Comparison of ENCODE assay signal across 29 cellular contexts in genomic region chr17:68700391-68700790, GRCh38.
"Had no signal": no experiment of that assay in that cellular context is flagged by ENCODE, and none has a peak within 500 bp of the region (broad histone marks: within the 10 kb centered on the region; RNA-seq: fewer than 3 reads in every experiment).

No MANE protein-coding gene starts in this region.

- H3K36me3 ChIP-seq: adrenal gland, brain microvascular endothelial cell, SJSA1 had no signal

- H3K4me1 Mint-ChIP-seq: activated CD4-positive, alpha-beta T cell treated with anti-CD3 and anti-CD28 coated beads for 36 hours; activated CD4-positive, alpha-beta T cell treated with anti-CD3 and anti-CD28 coated beads, Interleukin-2, amount 10 ng/mL, durations not matched to agents 7 days and 5 days; activated naive CD4-positive, alpha-beta T cell treated with anti-CD3 and anti-CD28 coated beads, Interleukin-2, amount 50 U/mL, for 24 hours; activated naive CD8-positive, alpha-beta T cell treated with anti-CD3 and anti-CD28 coated beads, Interleukin-2, amount 10 ng/mL, durations not matched to agents 7 days and 5 days had no signal

- H3K9me3 Mint-ChIP-seq: activated CD4-positive, alpha-beta T cell treated with anti-CD3 and anti-CD28 coated beads, Interleukin-2, amount 10 ng/mL, durations not matched to agents 7 days and 5 days; activated naive CD4-positive, alpha-beta T cell treated with anti-CD3 and anti-CD28 coated beads, Interleukin-2, amount 50 U/mL, for 24 hours; activated naive CD8-positive, alpha-beta T cell treated with anti-CD3 and anti-CD28 coated beads, Interleukin-2, amount 10 ng/mL, durations not matched to agents 7 days and 5 days; activated T-cell treated with anti-CD3 and anti-CD28 coated beads, Interleukin-2, amount 50 U/mL, for 24 hours; activated T-helper 2 cell treated with anti-CD3 and anti-CD28 coated beads, Interferon-gamma antibody, Interleukin-2, Interleukin-4, amounts not matched to agents 10 μg/mL and 5 μg/mL and 100 μg/mL, durations not matched to agents 14 hours and 24 hours and 36 hours; T-helper 1 cell treated with Interleukin-12 subunit alpha and Interleukin-12 subunit beta and Interleukin-4 antibody, amounts not matched to agents 30 μg/mL and 1 μg/mL, for 36 hours; T-helper 2 cell treated with Interferon-gamma antibody and Interleukin-4, amounts not matched to agents 5 μg/mL and 100 μg/mL, for 36 hours had no signal

- DNase-seq: activated CD4-positive, alpha-beta T cell treated with anti-CD3 and anti-CD28 coated beads for 36 hours; activated CD4-positive, alpha-beta T cell treated with anti-CD3 and anti-CD28 coated beads, Interleukin-2, amount 10 ng/mL, durations not matched to agents 7 days and 5 days; activated CD4-positive, alpha-beta T cell treated with anti-CD3 and anti-CD28 coated beads, Interleukin-2, amount 50 U/mL, for 48 hours; activated CD8-positive, alpha-beta T cell treated with anti-CD3 and anti-CD28 coated beads, Interleukin-2, amount 10 ng/mL, durations not matched to agents 7 days and 5 days; activated gamma-delta T cell; activated naive CD4-positive, alpha-beta T cell treated with Interleukin-2 at 50 U/mL for 16 hours; activated naive CD8-positive, alpha-beta T cell treated with anti-CD3 and anti-CD28 coated beads, Interleukin-2, amount 10 ng/mL, durations not matched to agents 7 days and 5 days; activated T-cell treated with anti-CD3 and anti-CD28 coated beads, Interleukin-2, amount 50 U/mL, for 24 hours; adrenal gland; aorta; brain microvascular endothelial cell; MM.1S; MV-4-11; NCI-H1092; NCI-H1436 treated with DMSO at 0.1 percent for 48 hours; NCI-H1694 treated with DMSO at 0.1 percent for 48 hours; NCI-H2029; NCI-H345; NCI-H524 treated with DMSO at 0.1 percent for 48 hours; PC-9; SHP77 treated with DMSO at 0.1 percent for 48 hours; SK-N-SH had no signal

- ATAC-seq: activated CD4-positive, alpha-beta T cell treated with anti-CD3 and anti-CD28 coated beads for 36 hours; activated CD4-positive, CD25-positive, alpha-beta regulatory T cell treated with anti-CD3 and anti-CD28 coated beads, Interleukin-2, amount 50 U/mL, for 24 hours; activated CD8-positive, alpha-beta T cell treated with anti-CD3 and anti-CD28 coated beads, Interleukin-2, amount 10 ng/mL, durations not matched to agents 7 days and 5 days had no signal

- H3K36me3 Mint-ChIP-seq: activated naive CD4-positive, alpha-beta T cell treated with anti-CD3 and anti-CD28 coated beads, Interleukin-2, amount 50 U/mL, for 24 hours; activated naive CD8-positive, alpha-beta T cell treated with anti-CD3 and anti-CD28 coated beads, Interleukin-2, amount 10 ng/mL, durations not matched to agents 7 days and 5 days had no signal

- H3K27me3 ChIP-seq: adrenal gland, brain microvascular endothelial cell, SJSA1 had no signal

- H2AFZ ChIP-seq: PC-9 had no signal

- H3K4me2 ChIP-seq: KMS-11, PC-9, SK-N-SH had no signal

- H3K4me3 Mint-ChIP-seq: activated CD4-positive, alpha-beta T cell treated with anti-CD3 and anti-CD28 coated beads for 36 hours; activated CD4-positive, alpha-beta T cell treated with anti-CD3 and anti-CD28 coated beads, Interleukin-2, amount 10 ng/mL, durations not matched to agents 7 days and 5 days; activated CD8-positive, alpha-beta T cell treated with anti-CD3 and anti-CD28 coated beads, Interleukin-2, amount 10 ng/mL, durations not matched to agents 7 days and 5 days; activated naive CD4-positive, alpha-beta T cell treated with anti-CD3 and anti-CD28 coated beads, Interleukin-2, amount 50 U/mL, for 24 hours; activated naive CD8-positive, alpha-beta T cell treated with anti-CD3 and anti-CD28 coated beads, Interleukin-2, amount 10 ng/mL, durations not matched to agents 7 days and 5 days; activated T-cell treated with anti-CD3 and anti-CD28 coated beads, Interleukin-2, amount 50 U/mL, for 24 hours; T-helper 1 cell treated with Interleukin-12 subunit alpha and Interleukin-12 subunit beta and Interleukin-4 antibody, amounts not matched to agents 30 μg/mL and 1 μg/mL, for 36 hours; T-helper 2 cell treated with Interferon-gamma antibody and Interleukin-4, amounts not matched to agents 5 μg/mL and 100 μg/mL, for 36 hours had no signal

- H3K27ac ChIP-seq: adrenal gland, brain microvascular endothelial cell, KMS-11, PC-9, SJSA1 had no signal

- H3K9me3 ChIP-seq: adrenal gland, SK-N-SH had no signal

- H3K9ac ChIP-seq: KMS-11, SK-N-SH had no signal

- H3K27ac Mint-ChIP-seq: activated CD4-positive, alpha-beta T cell treated with anti-CD3 and anti-CD28 coated beads for 36 hours; activated CD4-positive, alpha-beta T cell treated with anti-CD3 and anti-CD28 coated beads, Interleukin-2, amount 10 ng/mL, durations not matched to agents 7 days and 5 days; activated CD8-positive, alpha-beta T cell treated with anti-CD3 and anti-CD28 coated beads, Interleukin-2, amount 10 ng/mL, durations not matched to agents 7 days and 5 days; activated naive CD4-positive, alpha-beta T cell treated with anti-CD3 and anti-CD28 coated beads, Interleukin-2, amount 50 U/mL, for 24 hours; activated naive CD8-positive, alpha-beta T cell treated with anti-CD3 and anti-CD28 coated beads, Interleukin-2, amount 10 ng/mL, durations not matched to agents 7 days and 5 days; activated T-cell treated with anti-CD3 and anti-CD28 coated beads, Interleukin-2, amount 50 U/mL, for 24 hours; activated T-helper 2 cell treated with anti-CD3 and anti-CD28 coated beads, Interferon-gamma antibody, Interleukin-2, Interleukin-4, amounts not matched to agents 10 μg/mL and 5 μg/mL and 100 μg/mL, durations not matched to agents 14 hours and 24 hours and 36 hours; T-helper 1 cell treated with Interleukin-12 subunit alpha and Interleukin-12 subunit beta and Interleukin-4 antibody, amounts not matched to agents 30 μg/mL and 1 μg/mL, for 36 hours; T-helper 2 cell treated with Interferon-gamma antibody and Interleukin-4, amounts not matched to agents 5 μg/mL and 100 μg/mL, for 36 hours had no signal

- H3K4me3 ChIP-seq: adrenal gland, PC-9, SJSA1 had no signal
